In genomic region chr4:121018543-121018942, GRCh38 we compare ENCODE assay signal across 9 cellular contexts. TPM values are rescaled to one million over a fixed set of nuclear protein-coding genes. Genes with fewer than 3 reads are reported as not detected.
"Had no signal": no experiment of that assay in that cellular context is flagged by ENCODE, and none has a peak within 500 bp of the region (broad histone marks: within the 10 kb centered on the region; RNA-seq: fewer than 3 reads in every experiment).

No MANE protein-coding gene starts in this region.

- FAIRE-seq: G401.6, GM12878, GM12891, GM12892, GM18507, GM19239 had no signal

- H3K4me3 ChIP-seq: GM12878 had no signal

- DNase-seq: GDM1, GF-D8 had no signal

- ATAC-seq: GM12878 had no signal

RNA-seq across cellular contexts. Expression of gene NDNF, which starts 53.8 kb away (rescaled TPM):
- total RNA-seq: G401 had no signal
- polyA plus RNA-seq: GM12878 had no signal
